26 cellular contexts compared by ENCODE assay signal in the genomic region with DNA sequence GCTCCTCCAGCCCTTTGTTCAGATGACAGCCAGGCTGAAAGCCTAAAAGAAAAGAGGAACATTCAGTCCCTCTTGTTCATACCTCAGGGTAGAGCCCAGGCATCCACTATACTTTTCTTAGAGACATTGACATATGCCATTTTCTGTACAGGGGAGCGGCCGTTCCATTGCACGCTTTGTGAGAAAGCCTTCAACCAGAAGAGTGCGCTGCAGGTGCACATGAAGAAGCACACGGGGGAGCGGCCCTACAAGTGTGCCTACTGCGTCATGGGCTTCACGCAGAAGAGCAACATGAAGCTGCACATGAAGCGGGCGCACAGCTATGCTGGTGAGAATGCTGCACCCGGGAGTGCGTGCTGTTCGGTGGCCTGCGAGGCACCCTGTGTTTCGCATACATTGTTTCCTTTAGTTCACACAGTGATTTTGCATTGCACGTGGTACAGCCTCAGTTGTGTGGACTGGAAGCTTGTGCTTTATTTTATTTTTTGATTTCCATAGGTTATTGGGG.
DNase-seq lines count a peak whose midpoint lies in the region; ATAC-seq lines count a peak whose summit lies in the region.
"Had no signal": no experiment of that assay in that cellular context is flagged by ENCODE, and none has a peak within 500 bp of the region (broad histone marks: within the 10 kb centered on the region; RNA-seq: fewer than 3 reads in every experiment).

No MANE protein-coding gene starts in this region.

- H3K4me3 Mint-ChIP-seq in stimulated activated naive CD8-positive, alpha-beta T cell treated with anti-CD3 and anti-CD28 coated beads, Interleukin-15, amount 100 ng/mL, for 72 hours: no peak overlapping the region
- no peak overlapping the region for H3K4me3 Mint-ChIP-seq in activated T-helper 17 cell treated with anti-CD3 and anti-CD28 coated beads, Interleukin-2, amount 50 U/mL, for 72 hours
- no peak overlapping the region for H3K4me3 Mint-ChIP-seq in stimulated activated naive B cell treated with anti-CD40 and anti-IgM and Interleukin-4, amounts not matched to agents 10 μg/mL and 1 μg/mL and 100 μg/mL, for 72 hours
- H3K4me3 Mint-ChIP-seq: activated CD4-positive, alpha-beta T cell treated with anti-CD3 and anti-CD28 coated beads, Interleukin-2, amount 10 ng/mL, durations not matched to agents 7 days and 5 days; activated T-cell treated with anti-CD3 and anti-CD28 coated beads, Interleukin-2, amount 50 U/mL, for 72 hours; B cell; CD4-positive, alpha-beta memory T cell; naive thymus-derived CD8-positive, alpha-beta T cell; T-helper 2 cell treated with Interferon-gamma antibody and Interleukin-4, amounts not matched to agents 5 μg/mL and 100 μg/mL, for 36 hours had no signal

- H3K36me3 Mint-ChIP-seq in activated T-helper 17 cell treated with anti-CD3 and anti-CD28 coated beads, Interleukin-2, amount 50 U/mL, for 72 hours (ENCODE audit: low read depth): peaks cover 24% of the 10 kb centered on the region
- H3K36me3 Mint-ChIP-seq in stimulated activated naive B cell treated with anti-CD40 and anti-IgM and Interleukin-4, amounts not matched to agents 10 μg/mL and 1 μg/mL and 100 μg/mL, for 72 hours: peaks cover 62 to 67% of the 10 kb centered on the region in 2 donors

- no peaks in the 10 kb centered on the region for H3K9me3 Mint-ChIP-seq in stimulated activated naive CD8-positive, alpha-beta T cell treated with anti-CD3 and anti-CD28 coated beads, Interleukin-15, amount 100 ng/mL, for 72 hours
- no peaks in the 10 kb centered on the region for H3K9me3 Mint-ChIP-seq in activated T-helper 17 cell treated with anti-CD3 and anti-CD28 coated beads, Interleukin-2, amount 50 U/mL, for 72 hours
- peaks cover 0 to 1% of the 10 kb centered on the region in 2 donors for H3K9me3 Mint-ChIP-seq in stimulated activated naive B cell treated with anti-CD40 and anti-IgM and Interleukin-4, amounts not matched to agents 10 μg/mL and 1 μg/mL and 100 μg/mL, for 72 hours
- H3K9me3 Mint-ChIP-seq: CD4-positive, alpha-beta memory T cell; naive thymus-derived CD8-positive, alpha-beta T cell; T-helper 2 cell treated with Interferon-gamma antibody and Interleukin-4, amounts not matched to agents 5 μg/mL and 100 μg/mL, for 36 hours had no signal

- ATAC-seq in stimulated activated naive CD8-positive, alpha-beta T cell treated with anti-CD3 and anti-CD28 coated beads, Interleukin-15, Interleukin-2, amounts not matched to agents 100 U/mL and 50 U/mL, for 24 hours: peak; percentile 14
- no peak for ATAC-seq in stimulated activated naive CD8-positive, alpha-beta T cell treated with anti-CD3 and anti-CD28 coated beads, Interleukin-15, amount 100 ng/mL, for 72 hours
- no peak for ATAC-seq in activated T-helper 17 cell treated with anti-CD3 and anti-CD28 coated beads, Interleukin-2, amount 50 U/mL, for 72 hours (replicated peaks)
- ATAC-seq in stimulated activated naive B cell treated with anti-CD40 and anti-IgM and Interleukin-4, amounts not matched to agents 10 μg/mL and 1 μg/mL and 100 μg/mL, for 72 hours (replicated peaks): no peak
- ATAC-seq: activated T-cell treated with anti-CD3 and anti-CD28 coated beads, Interleukin-2, amount 50 U/mL, for 72 hours; body of pancreas; gastroesophageal sphincter; lower lobe of right lung; naive thymus-derived CD8-positive, alpha-beta T cell; psoas muscle; sciatic nerve had no signal

- H3K4me1 Mint-ChIP-seq in stimulated activated naive CD8-positive, alpha-beta T cell treated with anti-CD3 and anti-CD28 coated beads, Interleukin-15, amount 100 ng/mL, for 72 hours: peaks cover 20% of the 10 kb centered on the region
- H3K4me1 Mint-ChIP-seq in activated T-helper 17 cell treated with anti-CD3 and anti-CD28 coated beads, Interleukin-2, amount 50 U/mL, for 72 hours: peaks cover 24% of the 10 kb centered on the region
- peaks cover 12 to 24% of the 10 kb centered on the region in 2 donors for H3K4me1 Mint-ChIP-seq in stimulated activated naive B cell treated with anti-CD40 and anti-IgM and Interleukin-4, amounts not matched to agents 10 μg/mL and 1 μg/mL and 100 μg/mL, for 72 hours

- DNase-seq in stimulated activated naive CD8-positive, alpha-beta T cell treated with anti-CD3 and anti-CD28 coated beads, Interleukin-15, Interleukin-2, amounts not matched to agents 100 U/mL and 50 U/mL, for 24 hours: no peak
- no peak for DNase-seq in stimulated activated naive CD8-positive, alpha-beta T cell treated with anti-CD3 and anti-CD28 coated beads, Interleukin-15, amount 100 ng/mL, for 72 hours
- DNase-seq in NCI-H69 (lab: John Stamatoyannopoulos, UW) (peak; percentile 43), COR-L47 (lab: John Stamatoyannopoulos, UW) (no peak)
- no peak for DNase-seq in stimulated activated naive B cell treated with anti-CD40 and anti-IgM and Interleukin-4, amounts not matched to agents 10 μg/mL and 1 μg/mL and 100 μg/mL, for 72 hours
- no peak for DNase-seq in activated T-cell treated with anti-CD3 and anti-CD28 coated beads, Interleukin-2, amount 50 U/mL, for 48 hours
- no peak for DNase-seq in NK-92 treated with Interleukin-12 subunit alpha and Interleukin-12 subunit beta, amount 100 ng/mL, for 24 hours (lab: John Stamatoyannopoulos, UW)
- DNase-seq: activated CD4-positive, alpha-beta T cell treated with anti-CD3 and anti-CD28 coated beads, Interleukin-2, amount 10 ng/mL, durations not matched to agents 7 days and 5 days; activated naive CD4-positive, alpha-beta T cell treated with Interleukin-2 at 50 U/mL for 16 hours; activated T-cell treated with anti-CD3 and anti-CD28 coated beads, Interleukin-2, amount 50 U/mL, for 72 hours; body of pancreas; CD4-positive, alpha-beta memory T cell; cerebellar nuclear complex; Kasumi-1; lower lobe of right lung; naive thymus-derived CD8-positive, alpha-beta T cell; NCI-H146; NCI-H510A; psoas muscle; SHP77 treated with DMSO at 0.1 percent for 48 hours; stimulated activated CD4-positive, alpha-beta T cell treated with anti-CD3 and anti-CD28 coated beads, Interleukin-2, amount 100 ng/mL, for 48 hours had no signal

- no peaks in the 10 kb centered on the region for H3K27me3 Mint-ChIP-seq in stimulated activated naive CD8-positive, alpha-beta T cell treated with anti-CD3 and anti-CD28 coated beads, Interleukin-15, amount 100 ng/mL, for 72 hours
- no peaks in the 10 kb centered on the region for H3K27me3 Mint-ChIP-seq in activated T-helper 17 cell treated with anti-CD3 and anti-CD28 coated beads, Interleukin-2, amount 50 U/mL, for 72 hours
- no peaks in the 10 kb centered on the region for H3K27me3 Mint-ChIP-seq in stimulated activated naive B cell treated with anti-CD40 and anti-IgM and Interleukin-4, amounts not matched to agents 10 μg/mL and 1 μg/mL and 100 μg/mL, for 72 hours
- H3K27me3 Mint-ChIP-seq: activated CD4-positive, alpha-beta T cell treated with anti-CD3 and anti-CD28 coated beads, Interleukin-2, amount 10 ng/mL, durations not matched to agents 7 days and 5 days; B cell; CD4-positive, alpha-beta memory T cell; naive thymus-derived CD8-positive, alpha-beta T cell had no signal

- no peak overlapping the region for H3K27ac Mint-ChIP-seq in stimulated activated naive CD8-positive, alpha-beta T cell treated with anti-CD3 and anti-CD28 coated beads, Interleukin-15, amount 100 ng/mL, for 72 hours
- peak overlapping the region; percentile 15 for H3K27ac Mint-ChIP-seq in activated T-helper 17 cell treated with anti-CD3 and anti-CD28 coated beads, Interleukin-2, amount 50 U/mL, for 72 hours
- peak overlapping the region; percentile 27 for H3K27ac Mint-ChIP-seq in stimulated activated naive B cell treated with anti-CD40 and anti-IgM and Interleukin-4, amounts not matched to agents 10 μg/mL and 1 μg/mL and 100 μg/mL, for 72 hours
- H3K27ac Mint-ChIP-seq: activated CD4-positive, alpha-beta T cell treated with anti-CD3 and anti-CD28 coated beads, Interleukin-2, amount 10 ng/mL, durations not matched to agents 7 days and 5 days; activated T-cell treated with anti-CD3 and anti-CD28 coated beads, Interleukin-2, amount 50 U/mL, for 72 hours had no signal

Comparison
In these comparisons a context has a peak if more than half of its experiments do, and no peak if none do; other contexts are left out.
1. H3K27ac Mint-ChIP-seq: peak in activated T-helper 17 cell treated with anti-CD3 and anti-CD28 coated beads, Interleukin-2, amount 50 U/mL, for 72 hours (single experiment) and stimulated activated naive B cell treated with anti-CD40 and anti-IgM and Interleukin-4, amounts not matched to agents 10 μg/mL and 1 μg/mL and 100 μg/mL, for 72 hours (single experiment); none in stimulated activated naive CD8-positive, alpha-beta T cell treated with anti-CD3 and anti-CD28 coated beads, Interleukin-15, amount 100 ng/mL, for 72 hours (0 of 2).